In genomic region chr10:62748386-62748785, GRCh38 we compare ENCODE assay signal across 28 cellular contexts. TPM values are rescaled to one million over a fixed set of nuclear protein-coding genes. Genes with fewer than 3 reads are reported as not detected.
DNase-seq lines count a peak whose midpoint lies in the region; ATAC-seq and TF ChIP-seq lines count a peak whose summit lies in the region.
"Had no signal": no experiment of that assay in that cellular context is flagged by ENCODE, and none has a peak within 500 bp of the region (broad histone marks: within the 10 kb centered on the region; RNA-seq: fewer than 3 reads in every experiment).

No MANE protein-coding gene starts in this region.

- no peak for TF ChIP-seq CTCF in activated CD8-positive, alpha-beta T cell treated with anti-CD3 and anti-CD28 coated beads for 36 hours (IDR thresholded peaks at IDR 0.05)

- intact Hi-C loops in activated CD8-positive, alpha-beta T cell treated with anti-CD3 and anti-CD28 coated beads for 36 hours (cut with micrococcal nuclease), result no loop called here

- H3K27ac Mint-ChIP-seq in activated CD8-positive, alpha-beta T cell treated with anti-CD3 and anti-CD28 coated beads for 36 hours, result peak overlapping the region; percentile 88
- H3K27ac Mint-ChIP-seq in activated CD8-positive, alpha-beta T cell treated with anti-CD3 and anti-CD28 coated beads, Interleukin-2, amount 10 ng/mL, durations not matched to agents 7 days and 5 days, result no peak overlapping the region
- H3K27ac Mint-ChIP-seq in T-helper 17 cell, result peak overlapping the region; percentile 85
- no peak overlapping the region for H3K27ac Mint-ChIP-seq in stimulated activated naive B cell treated with anti-CD40 and anti-IgM and Interleukin-4, amounts not matched to agents 10 μg/mL and 1 μg/mL and 100 μg/mL, for 72 hours
- H3K27ac Mint-ChIP-seq: CD4-positive, alpha-beta T cell; GM23338; HFFc6; naive B cell had no signal

- no peaks in the 10 kb centered on the region for H3K27me3 Mint-ChIP-seq in activated CD8-positive, alpha-beta T cell treated with anti-CD3 and anti-CD28 coated beads for 36 hours
- H3K27me3 Mint-ChIP-seq in activated CD8-positive, alpha-beta T cell treated with anti-CD3 and anti-CD28 coated beads, Interleukin-2, amount 10 ng/mL, durations not matched to agents 7 days and 5 days (ENCODE audit: low read depth), result peaks cover 3% of the 10 kb centered on the region
- H3K27me3 Mint-ChIP-seq in T-helper 17 cell, result no peaks in the 10 kb centered on the region
- H3K27me3 Mint-ChIP-seq in stimulated activated naive B cell treated with anti-CD40 and anti-IgM and Interleukin-4, amounts not matched to agents 10 μg/mL and 1 μg/mL and 100 μg/mL, for 72 hours, result no peaks in the 10 kb centered on the region
- H3K27me3 Mint-ChIP-seq: CD4-positive, alpha-beta T cell had no signal

- CTCF ChIA-PET in activated CD8-positive, alpha-beta T cell treated with anti-CD3 and anti-CD28 coated beads for 36 hours (lab: Charles Lee), result interaction anchor here (1.9 to 2.8 kb wide), 2 partner anchors 12 kb away, joined by 6 to 12 read pairs; no protein-coding TSS in a partner anchor
- CTCF ChIA-PET in activated CD8-positive, alpha-beta T cell treated with anti-CD3 and anti-CD28 coated beads, Interleukin-2, amount 10 ng/mL, durations not matched to agents 7 days and 5 days (lab: Charles Lee), result interaction anchor here (0.7 to 1.9 kb wide), 4 partner anchors 11 to 70 kb away, joined by 3 to 8 read pairs (median 6); partner anchors contain the start of gene EGR2

- no peaks in the 10 kb centered on the region for H3K9me3 Mint-ChIP-seq in activated CD8-positive, alpha-beta T cell treated with anti-CD3 and anti-CD28 coated beads for 36 hours
- no peaks in the 10 kb centered on the region for H3K9me3 Mint-ChIP-seq in activated CD8-positive, alpha-beta T cell treated with anti-CD3 and anti-CD28 coated beads, Interleukin-2, amount 10 ng/mL, durations not matched to agents 7 days and 5 days (ENCODE audit: insufficient read depth)
- peaks cover 0 to 1% of the 10 kb centered on the region in 2 donors for H3K9me3 Mint-ChIP-seq in stimulated activated naive B cell treated with anti-CD40 and anti-IgM and Interleukin-4, amounts not matched to agents 10 μg/mL and 1 μg/mL and 100 μg/mL, for 72 hours
- H3K9me3 Mint-ChIP-seq: CD4-positive, alpha-beta T cell; GM23338; HFFc6; naive B cell had no signal

- no peak for DNase-seq in activated CD8-positive, alpha-beta T cell treated with anti-CD3 and anti-CD28 coated beads for 36 hours
- no peak for DNase-seq in activated CD8-positive, alpha-beta T cell treated with anti-CD3 and anti-CD28 coated beads, Interleukin-2, amount 10 ng/mL, durations not matched to agents 7 days and 5 days
- DNase-seq in T-helper 17 cell, result no peak
- no peak for DNase-seq in stimulated activated naive B cell treated with anti-CD40 and anti-IgM and Interleukin-4, amounts not matched to agents 10 μg/mL and 1 μg/mL and 100 μg/mL, for 72 hours
- DNase-seq in NCI-H2196 treated with DMSO at 0.1 percent for 48 hours (lab: John Stamatoyannopoulos, UW; ENCODE audit: unreplicated experiment), result no peak
- DNase-seq: activated T-cell treated with anti-CD3 and anti-CD28 coated beads for 4 hours; CD4-positive, alpha-beta T cell; DMS 273 treated with DMSO at 0.1 percent for 48 hours; effector memory CD4-positive, alpha-beta T cell; EL; erythroblast; glutamatergic neuron; HFFc6; islet precursor cell; left ventricle myocardium superior; NCI-H1436 treated with DMSO at 0.1 percent for 48 hours; NCI-H748 treated with DMSO at 0.1 percent for 48 hours; stimulated activated CD4-positive, alpha-beta T cell treated with anti-CD3 and anti-CD28 coated beads, Interleukin-4, amount 100 ng/mL, for 24 hours; stimulated activated naive CD4-positive, alpha-beta T cell had no signal

- no peaks in the 10 kb centered on the region for H3K9me3 ChIP-seq in T-helper 17 cell (ENCODE audit: control insufficient read depth, low read length, poor library complexity, severe bottlenecking)
- H3K9me3 ChIP-seq: breast epithelium, prostate gland, thoracic aorta had no signal

- no peak overlapping the region for H3K4me3 Mint-ChIP-seq in activated CD8-positive, alpha-beta T cell treated with anti-CD3 and anti-CD28 coated beads for 36 hours
- no peak overlapping the region for H3K4me3 Mint-ChIP-seq in activated CD8-positive, alpha-beta T cell treated with anti-CD3 and anti-CD28 coated beads, Interleukin-2, amount 10 ng/mL, durations not matched to agents 7 days and 5 days
- no peak overlapping the region for H3K4me3 Mint-ChIP-seq in T-helper 17 cell
- H3K4me3 Mint-ChIP-seq in stimulated activated naive B cell treated with anti-CD40 and anti-IgM and Interleukin-4, amounts not matched to agents 10 μg/mL and 1 μg/mL and 100 μg/mL, for 72 hours, result no peak overlapping the region
- H3K4me3 Mint-ChIP-seq: CD4-positive, alpha-beta T cell; GM23338; HFFc6; naive B cell had no signal

- no peaks in the 10 kb centered on the region for H3K36me3 Mint-ChIP-seq in activated CD8-positive, alpha-beta T cell treated with anti-CD3 and anti-CD28 coated beads for 36 hours (ENCODE audit: low read depth)
- H3K36me3 Mint-ChIP-seq in activated CD8-positive, alpha-beta T cell treated with anti-CD3 and anti-CD28 coated beads, Interleukin-2, amount 10 ng/mL, durations not matched to agents 7 days and 5 days (ENCODE audit: low read depth), result no peaks in the 10 kb centered on the region
- H3K36me3 Mint-ChIP-seq in T-helper 17 cell (ENCODE audit: low read depth), result no peaks in the 10 kb centered on the region
- no peaks in the 10 kb centered on the region for H3K36me3 Mint-ChIP-seq in stimulated activated naive B cell treated with anti-CD40 and anti-IgM and Interleukin-4, amounts not matched to agents 10 μg/mL and 1 μg/mL and 100 μg/mL, for 72 hours
- H3K36me3 Mint-ChIP-seq: naive B cell had no signal

- H3K4me1 Mint-ChIP-seq in activated CD8-positive, alpha-beta T cell treated with anti-CD3 and anti-CD28 coated beads for 36 hours (ENCODE audit: low read depth), result peaks cover 22% of the 10 kb centered on the region
- H3K4me1 Mint-ChIP-seq in activated CD8-positive, alpha-beta T cell treated with anti-CD3 and anti-CD28 coated beads, Interleukin-2, amount 10 ng/mL, durations not matched to agents 7 days and 5 days (ENCODE audit: low read depth), result peaks cover 19% of the 10 kb centered on the region
- H3K4me1 Mint-ChIP-seq in T-helper 17 cell, result peaks cover 9% of the 10 kb centered on the region
- H3K4me1 Mint-ChIP-seq in stimulated activated naive B cell treated with anti-CD40 and anti-IgM and Interleukin-4, amounts not matched to agents 10 μg/mL and 1 μg/mL and 100 μg/mL, for 72 hours, result peaks cover 40 to 71% of the 10 kb centered on the region in 2 donors
- H3K4me1 Mint-ChIP-seq: GM23338 had no signal

- POLR2A ChIA-PET in activated CD8-positive, alpha-beta T cell treated with anti-CD3 and anti-CD28 coated beads for 36 hours (lab: Charles Lee), result interaction anchor here (0.7 to 2.0 kb wide), 5 partner anchors 12 to 111 kb away, joined by 3 to 7 read pairs (median 5); no protein-coding TSS in a partner anchor
- POLR2A ChIA-PET in activated CD8-positive, alpha-beta T cell treated with anti-CD3 and anti-CD28 coated beads, Interleukin-2, amount 10 ng/mL, durations not matched to agents 7 days and 5 days (lab: Charles Lee), result interaction anchor here (0.8 to 0.9 kb wide), 2 partner anchors 14 to 15 kb away, joined by 3 read pairs; no protein-coding TSS in a partner anchor

- ATAC-seq in activated CD8-positive, alpha-beta T cell treated with anti-CD3 and anti-CD28 coated beads for 36 hours, result peak; percentile 24
- no peak for ATAC-seq in activated CD8-positive, alpha-beta T cell treated with anti-CD3 and anti-CD28 coated beads, Interleukin-2, amount 10 ng/mL, durations not matched to agents 7 days and 5 days
- peak; percentile 70 for ATAC-seq in HG02798 (IDR thresholded peaks at IDR 0.05; ENCODE audit: poor library complexity, unreplicated experiment)
- peak; percentile 30 for ATAC-seq in T-helper 17 cell
- ATAC-seq in stimulated activated naive B cell treated with anti-CD40 and anti-IgM and Interleukin-4, amounts not matched to agents 10 μg/mL and 1 μg/mL and 100 μg/mL, for 72 hours (replicated peaks), result peak; percentile 34 to 41
- no peak for ATAC-seq in HG02588 (IDR thresholded peaks at IDR 0.05; ENCODE audit: unreplicated experiment)
- no peak for ATAC-seq in GM19023 (IDR thresholded peaks at IDR 0.05; ENCODE audit: unreplicated experiment)
- ATAC-seq: GM23338, left ventricle myocardium superior, sciatic nerve had no signal

RNA-seq across cellular contexts. Expression of gene ADO, which starts 56.1 kb away (rescaled TPM):
- total RNA-seq in activated CD8-positive, alpha-beta T cell treated with anti-CD3 and anti-CD28 coated beads for 36 hours, result 10 to 100 TPM; 28.0 to 28.9 TPM
- total RNA-seq in activated CD8-positive, alpha-beta T cell treated with anti-CD3 and anti-CD28 coated beads, Interleukin-2, amount 10 ng/mL, durations not matched to agents 7 days and 5 days, result 10 to 100 TPM; 22.2 to 22.6 TPM
- total RNA-seq in T-helper 17 cell, result 10 to 100 TPM in 1 of 2 donors, 1 to 10 TPM in 1; 10.0 to 11.2 TPM

Comparison
In these comparisons a context has a peak if more than half of its experiments do, and no peak if none do; other contexts are left out.
1. ATAC-seq: peak in activated CD8-positive, alpha-beta T cell treated with anti-CD3 and anti-CD28 coated beads for 36 hours (single experiment), HG02798 (single experiment), T-helper 17 cell (single experiment) and stimulated activated naive B cell treated with anti-CD40 and anti-IgM and Interleukin-4, amounts not matched to agents 10 μg/mL and 1 μg/mL and 100 μg/mL, for 72 hours (2 of 2); none in activated CD8-positive, alpha-beta T cell treated with anti-CD3 and anti-CD28 coated beads, Interleukin-2, amount 10 ng/mL, durations not matched to agents 7 days and 5 days (single experiment), HG02588 (single experiment) and GM19023 (single experiment).
2. H3K27ac Mint-ChIP-seq: peak in activated CD8-positive, alpha-beta T cell treated with anti-CD3 and anti-CD28 coated beads for 36 hours (single experiment) and T-helper 17 cell (single experiment); none in activated CD8-positive, alpha-beta T cell treated with anti-CD3 and anti-CD28 coated beads, Interleukin-2, amount 10 ng/mL, durations not matched to agents 7 days and 5 days (single experiment) and stimulated activated naive B cell treated with anti-CD40 and anti-IgM and Interleukin-4, amounts not matched to agents 10 μg/mL and 1 μg/mL and 100 μg/mL, for 72 hours (single experiment).